1 cellular context compared by ENCODE assay signal in the genomic region with DNA sequence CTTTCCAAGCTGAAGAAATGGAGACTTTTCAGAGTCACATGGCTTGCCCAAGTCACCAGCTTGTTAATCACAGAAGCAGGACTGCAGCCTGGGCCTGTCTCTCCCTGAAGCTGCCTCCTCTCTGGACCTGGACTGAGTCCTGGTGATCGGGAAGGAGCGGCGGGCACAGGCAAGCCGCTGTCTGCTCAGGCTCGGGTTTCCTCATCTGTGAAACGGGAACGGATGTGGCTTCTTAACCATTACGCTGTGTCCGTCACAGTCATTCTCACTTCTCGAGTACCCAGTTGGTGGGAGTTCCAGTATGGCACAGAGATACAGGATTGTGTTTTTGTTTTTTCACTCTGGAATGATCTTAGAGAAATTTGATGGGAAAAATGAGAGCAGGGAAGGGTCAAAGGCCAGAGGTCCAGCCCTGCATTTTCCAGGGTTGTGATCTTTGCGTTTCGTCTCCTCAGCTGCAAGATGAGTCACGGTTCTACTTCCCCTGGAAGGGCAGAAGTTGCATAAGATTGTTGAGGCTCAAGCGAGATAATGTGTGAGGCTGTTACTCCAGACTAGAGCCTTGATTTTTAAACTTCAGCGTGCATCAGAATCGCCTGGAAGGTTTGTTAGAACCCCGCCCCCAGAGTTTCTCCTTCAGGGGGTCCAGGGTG.
A peak's percentile ranks its signal among the peaks of the same experiment; 100 is the strongest.
TF ChIP-seq lines count a peak whose summit lies in the region.

No MANE protein-coding gene starts in this region.

TF ChIP-seq in K562, 482 proteins besides CTCF, POLR2A, EP300 and RAD21 (continued from another document and continues in another):
- TF ChIP-seq, protein P1, sequence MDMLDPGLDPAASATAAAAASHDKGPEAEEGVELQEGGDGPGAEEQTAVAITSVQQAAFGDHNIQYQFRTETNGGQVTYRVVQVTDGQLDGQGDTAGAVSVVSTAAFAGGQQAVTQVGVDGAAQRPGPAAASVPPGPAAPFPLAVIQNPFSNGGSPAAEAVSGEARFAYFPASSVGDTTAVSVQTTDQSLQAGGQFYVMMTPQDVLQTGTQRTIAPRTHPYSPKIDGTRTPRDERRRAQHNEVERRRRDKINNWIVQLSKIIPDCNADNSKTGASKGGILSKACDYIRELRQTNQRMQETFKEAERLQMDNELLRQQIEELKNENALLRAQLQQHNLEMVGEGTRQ (CRISPR knock-in tag; IDR thresholded peaks at IDR 0.05): no peak
- 0 out of 2 replicates have a peak, but pooled peaks have one; percentile 39 for TF ChIP-seq KLF16 (IDR thresholded peaks at IDR 0.05)
- TF ChIP-seq ZNF717 (CRISPR knock-in tag; IDR thresholded peaks at IDR 0.05): no peak
- no peak for TF ChIP-seq ZNF780A (CRISPR knock-in tag; IDR thresholded peaks at IDR 0.05)
- no peak for TF ChIP-seq ZNF583 (CRISPR knock-in tag; IDR thresholded peaks at IDR 0.05)
- no peak for TF ChIP-seq RBFOX2 (IDR thresholded peaks at IDR 0.05; ENCODE audit: low read depth, low read length)
- TF ChIP-seq FUS (optimal IDR thresholded peaks at IDR 0.05; ENCODE audit: low read depth, low read length): no peak
- TF ChIP-seq HMG20A (CRISPR knock-in tag; conservative IDR thresholded peaks at IDR 0.05): no peak
- no peak for TF ChIP-seq MTA2 (IDR thresholded peaks at IDR 0.05; ENCODE audit: low read depth)
- TF ChIP-seq CEBPG (CRISPR knock-in tag; IDR thresholded peaks at IDR 0.05): peak; percentile 93
- TF ChIP-seq CEBPG (tag; conservative IDR thresholded peaks at IDR 0.05 in 1 of 2, IDR thresholded peaks at IDR 0.05 in 1 of 2): peak; percentile 89 to 91
- TF ChIP-seq CREBBP (IDR thresholded peaks at IDR 0.05; ENCODE audit: low read depth, low read length): no peak
- TF ChIP-seq, protein P2, sequence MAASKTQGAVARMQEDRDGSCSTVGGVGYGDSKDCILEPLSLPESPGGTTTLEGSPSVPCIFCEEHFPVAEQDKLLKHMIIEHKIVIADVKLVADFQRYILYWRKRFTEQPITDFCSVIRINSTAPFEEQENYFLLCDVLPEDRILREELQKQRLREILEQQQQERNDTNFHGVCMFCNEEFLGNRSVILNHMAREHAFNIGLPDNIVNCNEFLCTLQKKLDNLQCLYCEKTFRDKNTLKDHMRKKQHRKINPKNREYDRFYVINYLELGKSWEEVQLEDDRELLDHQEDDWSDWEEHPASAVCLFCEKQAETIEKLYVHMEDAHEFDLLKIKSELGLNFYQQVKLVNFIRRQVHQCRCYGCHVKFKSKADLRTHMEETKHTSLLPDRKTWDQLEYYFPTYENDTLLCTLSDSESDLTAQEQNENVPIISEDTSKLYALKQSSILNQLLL (CRISPR knock-in tag; IDR thresholded peaks at IDR 0.05; ENCODE audit: borderline replicate concordance): no peak
- TF ChIP-seq, protein P3, sequence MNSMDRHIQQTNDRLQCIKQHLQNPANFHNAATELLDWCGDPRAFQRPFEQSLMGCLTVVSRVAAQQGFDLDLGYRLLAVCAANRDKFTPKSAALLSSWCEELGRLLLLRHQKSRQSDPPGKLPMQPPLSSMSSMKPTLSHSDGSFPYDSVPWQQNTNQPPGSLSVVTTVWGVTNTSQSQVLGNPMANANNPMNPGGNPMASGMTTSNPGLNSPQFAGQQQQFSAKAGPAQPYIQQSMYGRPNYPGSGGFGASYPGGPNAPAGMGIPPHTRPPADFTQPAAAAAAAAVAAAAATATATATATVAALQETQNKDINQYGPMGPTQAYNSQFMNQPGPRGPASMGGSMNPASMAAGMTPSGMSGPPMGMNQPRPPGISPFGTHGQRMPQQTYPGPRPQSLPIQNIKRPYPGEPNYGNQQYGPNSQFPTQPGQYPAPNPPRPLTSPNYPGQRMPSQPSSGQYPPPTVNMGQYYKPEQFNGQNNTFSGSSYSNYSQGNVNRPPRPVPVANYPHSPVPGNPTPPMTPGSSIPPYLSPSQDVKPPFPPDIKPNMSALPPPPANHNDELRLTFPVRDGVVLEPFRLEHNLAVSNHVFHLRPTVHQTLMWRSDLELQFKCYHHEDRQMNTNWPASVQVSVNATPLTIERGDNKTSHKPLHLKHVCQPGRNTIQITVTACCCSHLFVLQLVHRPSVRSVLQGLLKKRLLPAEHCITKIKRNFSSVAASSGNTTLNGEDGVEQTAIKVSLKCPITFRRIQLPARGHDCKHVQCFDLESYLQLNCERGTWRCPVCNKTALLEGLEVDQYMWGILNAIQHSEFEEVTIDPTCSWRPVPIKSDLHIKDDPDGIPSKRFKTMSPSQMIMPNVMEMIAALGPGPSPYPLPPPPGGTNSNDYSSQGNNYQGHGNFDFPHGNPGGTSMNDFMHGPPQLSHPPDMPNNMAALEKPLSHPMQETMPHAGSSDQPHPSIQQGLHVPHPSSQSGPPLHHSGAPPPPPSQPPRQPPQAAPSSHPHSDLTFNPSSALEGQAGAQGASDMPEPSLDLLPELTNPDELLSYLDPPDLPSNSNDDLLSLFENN (IDR thresholded peaks at IDR 0.05; ENCODE audit: low read depth in 2 of 2, low read length in 2 of 2): no peak
- no peak for TF ChIP-seq ILF3 (IDR thresholded peaks at IDR 0.05; ENCODE audit: borderline replicate concordance)
- no peak for TF ChIP-seq TARDBP (IDR thresholded peaks at IDR 0.05)
- TF ChIP-seq, protein P4, sequence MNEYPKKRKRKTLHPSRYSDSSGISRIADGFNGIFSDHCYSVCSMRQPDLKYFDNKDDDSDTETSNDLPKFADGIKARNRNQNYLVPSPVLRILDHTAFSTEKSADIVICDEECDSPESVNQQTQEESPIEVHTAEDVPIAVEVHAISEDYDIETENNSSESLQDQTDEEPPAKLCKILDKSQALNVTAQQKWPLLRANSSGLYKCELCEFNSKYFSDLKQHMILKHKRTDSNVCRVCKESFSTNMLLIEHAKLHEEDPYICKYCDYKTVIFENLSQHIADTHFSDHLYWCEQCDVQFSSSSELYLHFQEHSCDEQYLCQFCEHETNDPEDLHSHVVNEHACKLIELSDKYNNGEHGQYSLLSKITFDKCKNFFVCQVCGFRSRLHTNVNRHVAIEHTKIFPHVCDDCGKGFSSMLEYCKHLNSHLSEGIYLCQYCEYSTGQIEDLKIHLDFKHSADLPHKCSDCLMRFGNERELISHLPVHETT (CRISPR knock-in tag; conservative IDR thresholded peaks at IDR 0.05 in 1 of 2, IDR thresholded peaks at IDR 0.05 in 1 of 2): 0 out of 4 replicates have a peak, but pooled peaks of 1 of the 2 experiments have one; percentile 38
- no peak for TF ChIP-seq MTA1 (IDR thresholded peaks at IDR 0.05; ENCODE audit: borderline replicate concordance)
- no peak for TF ChIP-seq ZKSCAN3 (CRISPR knock-in tag; IDR thresholded peaks at IDR 0.05)
- TF ChIP-seq HMGN3 (IDR thresholded peaks at IDR 0.05; ENCODE audit: borderline replicate concordance, extremely low read depth, insufficient read length, low read depth, low read length): no peak
- TF ChIP-seq BDP1 (IDR thresholded peaks at IDR 0.05; ENCODE audit: insufficient read depth, insufficient read length): no peak
- TF ChIP-seq, protein P5, sequence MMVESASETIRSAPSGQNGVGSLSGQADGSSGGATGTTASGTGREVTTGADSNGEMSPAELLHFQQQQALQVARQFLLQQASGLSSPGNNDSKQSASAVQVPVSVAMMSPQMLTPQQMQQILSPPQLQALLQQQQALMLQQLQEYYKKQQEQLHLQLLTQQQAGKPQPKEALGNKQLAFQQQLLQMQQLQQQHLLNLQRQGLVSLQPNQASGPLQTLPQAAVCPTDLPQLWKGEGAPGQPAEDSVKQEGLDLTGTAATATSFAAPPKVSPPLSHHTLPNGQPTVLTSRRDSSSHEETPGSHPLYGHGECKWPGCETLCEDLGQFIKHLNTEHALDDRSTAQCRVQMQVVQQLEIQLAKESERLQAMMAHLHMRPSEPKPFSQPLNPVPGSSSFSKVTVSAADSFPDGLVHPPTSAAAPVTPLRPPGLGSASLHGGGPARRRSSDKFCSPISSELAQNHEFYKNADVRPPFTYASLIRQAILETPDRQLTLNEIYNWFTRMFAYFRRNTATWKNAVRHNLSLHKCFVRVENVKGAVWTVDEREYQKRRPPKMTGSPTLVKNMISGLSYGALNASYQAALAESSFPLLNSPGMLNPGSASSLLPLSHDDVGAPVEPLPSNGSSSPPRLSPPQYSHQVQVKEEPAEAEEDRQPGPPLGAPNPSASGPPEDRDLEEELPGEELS (CRISPR knock-in tag; IDR thresholded peaks at IDR 0.05; ENCODE audit: borderline replicate concordance): no peak
- peak; percentile 70; the same call in 1 of the 2 replicates for TF ChIP-seq ETV5 (CRISPR knock-in tag; IDR thresholded peaks at IDR 0.05; ENCODE audit: low read depth)
- TF ChIP-seq ATF1 (CRISPR knock-in tag; IDR thresholded peaks at IDR 0.05): no peak
- TF ChIP-seq ATF1 (tag; IDR thresholded peaks at IDR 0.05): no peak
- TF ChIP-seq CAMTA2 (CRISPR knock-in tag; conservative IDR thresholded peaks at IDR 0.05): no peak
- TF ChIP-seq CBFB (CRISPR knock-in tag; IDR thresholded peaks at IDR 0.05): no peak
- no peak for TF ChIP-seq L3MBTL2 (IDR thresholded peaks at IDR 0.05)
- no peak for TF ChIP-seq MIER1 (IDR thresholded peaks at IDR 0.05; ENCODE audit: low read depth)
- TF ChIP-seq NBN (IDR thresholded peaks at IDR 0.05; ENCODE audit: low read depth): no peak
- no peak for TF ChIP-seq FOXK1 (CRISPR knock-in tag; IDR thresholded peaks at IDR 0.05; ENCODE audit: borderline replicate concordance)
- peak; percentile 87 for TF ChIP-seq NR2C1 (IDR thresholded peaks at IDR 0.05)
- TF ChIP-seq NR2C1 (tag; IDR thresholded peaks at IDR 0.05): peak; percentile 95
- TF ChIP-seq IFI16 (CRISPR knock-in tag; IDR thresholded peaks at IDR 0.05): no peak
- TF ChIP-seq SRF (CRISPR knock-in tag; IDR thresholded peaks at IDR 0.05): no peak
- no peak for TF ChIP-seq ZNF408 (CRISPR knock-in tag; IDR thresholded peaks at IDR 0.05; ENCODE audit: low read depth)
- TF ChIP-seq, protein P6, sequence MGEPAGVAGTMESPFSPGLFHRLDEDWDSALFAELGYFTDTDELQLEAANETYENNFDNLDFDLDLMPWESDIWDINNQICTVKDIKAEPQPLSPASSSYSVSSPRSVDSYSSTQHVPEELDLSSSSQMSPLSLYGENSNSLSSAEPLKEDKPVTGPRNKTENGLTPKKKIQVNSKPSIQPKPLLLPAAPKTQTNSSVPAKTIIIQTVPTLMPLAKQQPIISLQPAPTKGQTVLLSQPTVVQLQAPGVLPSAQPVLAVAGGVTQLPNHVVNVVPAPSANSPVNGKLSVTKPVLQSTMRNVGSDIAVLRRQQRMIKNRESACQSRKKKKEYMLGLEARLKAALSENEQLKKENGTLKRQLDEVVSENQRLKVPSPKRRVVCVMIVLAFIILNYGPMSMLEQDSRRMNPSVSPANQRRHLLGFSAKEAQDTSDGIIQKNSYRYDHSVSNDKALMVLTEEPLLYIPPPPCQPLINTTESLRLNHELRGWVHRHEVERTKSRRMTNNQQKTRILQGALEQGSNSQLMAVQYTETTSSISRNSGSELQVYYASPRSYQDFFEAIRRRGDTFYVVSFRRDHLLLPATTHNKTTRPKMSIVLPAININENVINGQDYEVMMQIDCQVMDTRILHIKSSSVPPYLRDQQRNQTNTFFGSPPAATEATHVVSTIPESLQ (CRISPR knock-in tag; IDR thresholded peaks at IDR 0.05): no peak
- no peak for TF ChIP-seq SRSF7 (optimal IDR thresholded peaks at IDR 0.05; ENCODE audit: low read depth, low read length)
- TF ChIP-seq ZNF75A (CRISPR knock-in tag; IDR thresholded peaks at IDR 0.05): no peak
- TF ChIP-seq GTF2F1 (IDR thresholded peaks at IDR 0.05; ENCODE audit: low read depth, low read length): no peak
- TF ChIP-seq JUND (IDR thresholded peaks at IDR 0.05; ENCODE audit: borderline replicate concordance, low read depth, low read length): peak; percentile 96
- TF ChIP-seq JUND (tag; IDR thresholded peaks at IDR 0.05; ENCODE audit: borderline replicate concordance, low read depth, low read length): peak; percentile 95; the same call in 2 of the 3 replicates
- TF ChIP-seq ZNF143 (CRISPR knock-in tag; IDR thresholded peaks at IDR 0.05): no peak
- TF ChIP-seq MEF2A (IDR thresholded peaks at IDR 0.05; ENCODE audit: control insufficient read depth, low read depth, low read length): no peak
- no peak for TF ChIP-seq ZBTB7A (IDR thresholded peaks at IDR 0.05; ENCODE audit: borderline replicate concordance, control insufficient read depth, low read depth, low read length)
- TF ChIP-seq, protein P7, sequence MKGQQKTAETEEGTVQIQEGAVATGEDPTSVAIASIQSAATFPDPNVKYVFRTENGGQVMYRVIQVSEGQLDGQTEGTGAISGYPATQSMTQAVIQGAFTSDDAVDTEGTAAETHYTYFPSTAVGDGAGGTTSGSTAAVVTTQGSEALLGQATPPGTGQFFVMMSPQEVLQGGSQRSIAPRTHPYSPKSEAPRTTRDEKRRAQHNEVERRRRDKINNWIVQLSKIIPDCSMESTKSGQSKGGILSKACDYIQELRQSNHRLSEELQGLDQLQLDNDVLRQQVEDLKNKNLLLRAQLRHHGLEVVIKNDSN (CRISPR knock-in tag; IDR thresholded peaks at IDR 0.05): no peak
- no peak for TF ChIP-seq GATAD2A (IDR thresholded peaks at IDR 0.05)
- peak; percentile 75; the same call in 1 of the 2 replicates for TF ChIP-seq SMARCC2 (IDR thresholded peaks at IDR 0.05; ENCODE audit: low read depth)
- TF ChIP-seq, protein P8, sequence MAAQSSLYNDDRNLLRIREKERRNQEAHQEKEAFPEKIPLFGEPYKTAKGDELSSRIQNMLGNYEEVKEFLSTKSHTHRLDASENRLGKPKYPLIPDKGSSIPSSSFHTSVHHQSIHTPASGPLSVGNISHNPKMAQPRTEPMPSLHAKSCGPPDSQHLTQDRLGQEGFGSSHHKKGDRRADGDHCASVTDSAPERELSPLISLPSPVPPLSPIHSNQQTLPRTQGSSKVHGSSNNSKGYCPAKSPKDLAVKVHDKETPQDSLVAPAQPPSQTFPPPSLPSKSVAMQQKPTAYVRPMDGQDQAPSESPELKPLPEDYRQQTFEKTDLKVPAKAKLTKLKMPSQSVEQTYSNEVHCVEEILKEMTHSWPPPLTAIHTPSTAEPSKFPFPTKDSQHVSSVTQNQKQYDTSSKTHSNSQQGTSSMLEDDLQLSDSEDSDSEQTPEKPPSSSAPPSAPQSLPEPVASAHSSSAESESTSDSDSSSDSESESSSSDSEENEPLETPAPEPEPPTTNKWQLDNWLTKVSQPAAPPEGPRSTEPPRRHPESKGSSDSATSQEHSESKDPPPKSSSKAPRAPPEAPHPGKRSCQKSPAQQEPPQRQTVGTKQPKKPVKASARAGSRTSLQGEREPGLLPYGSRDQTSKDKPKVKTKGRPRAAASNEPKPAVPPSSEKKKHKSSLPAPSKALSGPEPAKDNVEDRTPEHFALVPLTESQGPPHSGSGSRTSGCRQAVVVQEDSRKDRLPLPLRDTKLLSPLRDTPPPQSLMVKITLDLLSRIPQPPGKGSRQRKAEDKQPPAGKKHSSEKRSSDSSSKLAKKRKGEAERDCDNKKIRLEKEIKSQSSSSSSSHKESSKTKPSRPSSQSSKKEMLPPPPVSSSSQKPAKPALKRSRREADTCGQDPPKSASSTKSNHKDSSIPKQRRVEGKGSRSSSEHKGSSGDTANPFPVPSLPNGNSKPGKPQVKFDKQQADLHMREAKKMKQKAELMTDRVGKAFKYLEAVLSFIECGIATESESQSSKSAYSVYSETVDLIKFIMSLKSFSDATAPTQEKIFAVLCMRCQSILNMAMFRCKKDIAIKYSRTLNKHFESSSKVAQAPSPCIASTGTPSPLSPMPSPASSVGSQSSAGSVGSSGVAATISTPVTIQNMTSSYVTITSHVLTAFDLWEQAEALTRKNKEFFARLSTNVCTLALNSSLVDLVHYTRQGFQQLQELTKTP (IDR thresholded peaks at IDR 0.05; ENCODE audit: low read depth in 1 of 2, partially characterized antibody in 2 of 2): no peak
- peak; percentile 46; the same call in 1 of the 2 replicates for TF ChIP-seq ATF7 (IDR thresholded peaks at IDR 0.05)
